Comparison of ENCODE assay signal across 1 cellular context in genomic region chr15:101724675-101725005, GRCh38.
TF ChIP-seq lines count a peak whose summit lies in the region.

No MANE protein-coding gene starts in this region.

TF ChIP-seq in GM12878, 131 proteins besides CTCF, POLR2A, EP300 and RAD21 (continued from another document):
- TF ChIP-seq ESRRA (IDR thresholded peaks at IDR 0.05; ENCODE audit: low read length) (no peak), HSF1 (IDR thresholded peaks at IDR 0.05; ENCODE audit: low read depth, low read length) (no peak), NBN (IDR thresholded peaks at IDR 0.05) (no peak), ZBED1 (IDR thresholded peaks at IDR 0.05; ENCODE audit: borderline replicate concordance) (no peak), ZNF217 (IDR thresholded peaks at IDR 0.05) (no peak), NKRF (conservative IDR thresholded peaks at IDR 0.05) (no peak), SMAD5 (IDR thresholded peaks at IDR 0.05; ENCODE audit: low read depth) (no peak), IKZF2 (IDR thresholded peaks at IDR 0.05) (no peak), FOS (IDR thresholded peaks at IDR 0.05; ENCODE audit: borderline replicate concordance, extremely low read depth, insufficient read length) (no peak), TCF3 (IDR thresholded peaks at IDR 0.05; ENCODE audit: borderline replicate concordance, insufficient read depth, low read depth, low read length) (no peak), CBFB (IDR thresholded peaks at IDR 0.05; ENCODE audit: low read depth) (no peak), EGR1 (IDR thresholded peaks at IDR 0.05; ENCODE audit: borderline replicate concordance in 1 of 2, low read depth in 2 of 2, low read length in 2 of 2) (no peak)
